In the genomic region with DNA sequence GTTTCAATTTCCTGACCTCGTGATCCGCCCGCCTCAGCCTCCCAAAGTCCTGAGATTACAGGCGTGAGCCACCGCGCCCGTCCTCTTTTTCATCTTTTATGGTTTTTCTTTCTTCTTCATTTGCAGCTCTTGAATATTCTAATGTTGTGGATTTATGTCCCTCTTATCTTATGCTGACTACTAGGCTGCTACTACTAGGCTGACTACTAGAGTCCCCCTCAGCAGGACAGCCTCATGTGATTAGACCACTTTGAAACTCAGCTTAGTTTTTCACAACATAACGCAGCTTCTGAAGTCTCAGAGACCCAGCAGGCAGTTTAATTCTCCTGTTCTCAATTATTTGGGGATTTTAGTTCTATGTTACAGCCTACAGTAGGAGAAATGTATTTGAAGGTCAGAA, we compare ENCODE assay signal across 23 cellular contexts. TPM values are rescaled to one million over a fixed set of nuclear protein-coding genes. Genes with fewer than 3 reads are reported as not detected.
"Had no signal": no experiment of that assay in that cellular context is flagged by ENCODE, and none has a peak within 500 bp of the region (broad histone marks: within the 10 kb centered on the region; RNA-seq: fewer than 3 reads in every experiment).

No MANE protein-coding gene starts in this region.

- H3K4me3 Mint-ChIP-seq: mesothelial cell of epicardium; natural killer cell; neural progenitor cell; stimulated activated memory B cell treated with anti-CD40 and anti-IgM and Interleukin-4, amounts not matched to agents 10 μg/mL and 1 μg/mL and 100 μg/mL, for 72 hours; type B pancreatic cell had no signal

- H3K4me1 Mint-ChIP-seq: mesothelial cell of epicardium, natural killer cell, neural progenitor cell had no signal

- H3K9me3 Mint-ChIP-seq: mesothelial cell of epicardium, natural killer cell, type B pancreatic cell had no signal

- DNase-seq: cerebellar nuclear complex; colonic mucosa; dorsolateral prefrontal cortex; effector CD8-positive, alpha-beta T cell; heart left ventricle; hippocampal formation; natural killer cell; psoas muscle; retina; right lobe of liver; stimulated activated CD4-positive, alpha-beta T cell treated with anti-CD3 and anti-CD28 coated beads, Interleukin-15, amount 100 ng/mL, for 24 hours; stimulated activated CD4-positive, alpha-beta T cell treated with anti-CD3 and anti-CD28 coated beads, Interleukin-1b, Interleukin-23, amount 100 ng/mL, for 48 hours; stimulated activated CD4-positive, alpha-beta T cell treated with anti-CD3 and anti-CD28 coated beads, Interleukin-4, amount 100 ng/mL, for 24 hours; uterus had no signal

- ATAC-seq: psoas muscle; stimulated activated memory B cell treated with anti-CD40 and anti-IgM and Interleukin-4, amounts not matched to agents 10 μg/mL and 1 μg/mL and 100 μg/mL, for 72 hours had no signal

- H3K36me3 Mint-ChIP-seq: mesothelial cell of epicardium; natural killer cell; neural progenitor cell; stimulated activated memory B cell treated with anti-CD40 and anti-IgM and Interleukin-4, amounts not matched to agents 10 μg/mL and 1 μg/mL and 100 μg/mL, for 72 hours; type B pancreatic cell had no signal

- H3K27ac Mint-ChIP-seq: mesothelial cell of epicardium; natural killer cell; neural progenitor cell; stimulated activated memory B cell treated with anti-CD40 and anti-IgM and Interleukin-4, amounts not matched to agents 10 μg/mL and 1 μg/mL and 100 μg/mL, for 72 hours; type B pancreatic cell had no signal

RNA-seq across cellular contexts. Expression of a gene that starts 0.9 kb away (rescaled TPM):
- total RNA-seq: fibroblast of lung, frontal cortex, mesothelial cell of epicardium, myocyte had no signal

RNA-seq across cellular contexts. Expression of a gene that starts 28.3 kb away (rescaled TPM):
- total RNA-seq: fibroblast of lung, glomerular endothelial cell, mesothelial cell of epicardium, mucosa of gallbladder, myocyte had no signal
